In genomic region chr17:33292184-33292980, GRCh38 we compare ENCODE assay signal across 8 cellular contexts. TPM values are rescaled to one million over a fixed set of nuclear protein-coding genes. Genes with fewer than 3 reads are reported as not detected.
DNase-seq lines count a peak whose midpoint lies in the region; ATAC-seq and TF ChIP-seq lines count a peak whose summit lies in the region.

No MANE protein-coding gene starts in this region.

- peak overlapping the region; percentile 100 for H3K4me2 ChIP-seq in neuronal stem cell (ENCODE audit: insufficient read depth, low read length, poor library complexity, severe bottlenecking)

- peak overlapping the region in 1 of 2 donors; percentile 85 for H3K4me3 ChIP-seq in neuronal stem cell (ENCODE audit: low read length in 2 of 2)

- no peak overlapping the region for H2BK15ac ChIP-seq in neuronal stem cell (ENCODE audit: low read length)

- peaks cover 4% of the 10 kb centered on the region for H3K4me1 Mint-ChIP-seq in endothelial cell (ENCODE audit: unreplicated experiment)
- H3K4me1 Mint-ChIP-seq in T-helper 2 cell treated with Interferon-gamma antibody and Interleukin-4, amounts not matched to agents 5 μg/mL and 100 μg/mL, for 36 hours (ENCODE audit: low read depth) = peaks cover 2% of the 10 kb centered on the region

- peaks cover 0 to 6% of the 10 kb centered on the region in 2 donors for H3K4me1 ChIP-seq in neuronal stem cell (ENCODE audit: control insufficient read depth in 2 of 2, insufficient read depth in 1 of 2, low read depth in 1 of 2, low read length in 2 of 2)

- no peak overlapping the region for H2AK5ac ChIP-seq in neuronal stem cell (ENCODE audit: low read depth, low read length)

- H2BK120ac ChIP-seq in neuronal stem cell (ENCODE audit: low read depth, low read length) = no peak overlapping the region

- peak; percentile 38 for TF ChIP-seq CTCF in endothelial cell (IDR thresholded peaks at IDR 0.05; ENCODE audit: unreplicated experiment)

- H3K14ac ChIP-seq in neuronal stem cell (ENCODE audit: low read length) = no peak overlapping the region

- DNase-seq in DMS79 treated with DMSO at 0.1 percent for 48 hours (lab: John Stamatoyannopoulos, UW) = peak; percentile 59
- peak; percentile 32 for DNase-seq in NCI-H1092 treated with DMSO at 0.1 percent for 48 hours (lab: John Stamatoyannopoulos, UW)
- DNase-seq in endothelial cell (ENCODE audit: low spot score) = peak; percentile 57
- DNase-seq in neuronal stem cell (ENCODE audit: low spot score) = peak; percentile 59
- DNase-seq in T-helper 2 cell treated with Interferon-gamma antibody and Interleukin-4, amounts not matched to agents 5 μg/mL and 100 μg/mL, for 36 hours (ENCODE audit: low spot score) = no peak

- peaks cover 3% of the 10 kb centered on the region for H3K36me3 Mint-ChIP-seq in endothelial cell (ENCODE audit: low read depth, unreplicated experiment)
- no peaks in the 10 kb centered on the region for H3K36me3 Mint-ChIP-seq in T-helper 2 cell treated with Interferon-gamma antibody and Interleukin-4, amounts not matched to agents 5 μg/mL and 100 μg/mL, for 36 hours (ENCODE audit: low read depth)

- WGBS in neuronal stem cell (ENCODE audit: extremely low coverage in 2 of 2, insufficient read length in 2 of 2, insufficient replicate concordance in 1 of 2), 2 donors = no CpG with 5 or more reads among the region's 72 CpGs

- no peak overlapping the region for H2BK12ac ChIP-seq in neuronal stem cell (ENCODE audit: low read length)

- no peak overlapping the region for H3K27ac ChIP-seq in neuronal stem cell (replicated peaks; ENCODE audit: low read length)

- H3K23ac ChIP-seq in neuronal stem cell (ENCODE audit: low read depth, low read length, poor library complexity) = no peak overlapping the region

- H3K27ac Mint-ChIP-seq in endothelial cell (ENCODE audit: unreplicated experiment) = no peak overlapping the region
- H3K27ac Mint-ChIP-seq in T-helper 2 cell treated with Interferon-gamma antibody and Interleukin-4, amounts not matched to agents 5 μg/mL and 100 μg/mL, for 36 hours = no peak overlapping the region

- peaks cover 0 to 1% of the 10 kb centered on the region in 2 donors for H3K36me3 ChIP-seq in neuronal stem cell (replicated peaks in 1 of 2; ENCODE audit: control insufficient read depth in 2 of 2, insufficient read depth in 2 of 2, low read length in 2 of 2)

- no peak overlapping the region for H4K91ac ChIP-seq in neuronal stem cell (ENCODE audit: low read depth, low read length, poor library complexity)

- H2AFZ ChIP-seq in neuronal stem cell (ENCODE audit: low read length) = peak overlapping the region; percentile 35

- H3K27me3 ChIP-seq in neuronal stem cell (ENCODE audit: control insufficient read depth in 3 of 3, insufficient read depth in 3 of 3, low read depth in 1 of 3, low read length in 3 of 3) = peaks cover 0 to 58% (median 28%) of the 10 kb centered on the region in 3 experiments

- H3K4me3 Mint-ChIP-seq in endothelial cell (ENCODE audit: unreplicated experiment) = no peak overlapping the region
- no peak overlapping the region for H3K4me3 Mint-ChIP-seq in T-helper 2 cell treated with Interferon-gamma antibody and Interleukin-4, amounts not matched to agents 5 μg/mL and 100 μg/mL, for 36 hours

- H3K79me1 ChIP-seq in neuronal stem cell (ENCODE audit: low read depth, low read length) = no peaks in the 10 kb centered on the region

- peaks cover 22% of the 10 kb centered on the region for H3K27me3 Mint-ChIP-seq in endothelial cell (ENCODE audit: unreplicated experiment)
- H3K27me3 Mint-ChIP-seq in T-helper 2 cell treated with Interferon-gamma antibody and Interleukin-4, amounts not matched to agents 5 μg/mL and 100 μg/mL, for 36 hours (ENCODE audit: low read depth) = peaks cover 57% of the 10 kb centered on the region

- H4K8ac ChIP-seq in neuronal stem cell (ENCODE audit: low read depth, low read length) = no peak overlapping the region

- ATAC-seq in HG03457 (IDR thresholded peaks at IDR 0.05; ENCODE audit: unreplicated experiment) (no peak), HG02973 (IDR thresholded peaks at IDR 0.05; ENCODE audit: unreplicated experiment) (no peak), HG02763 (IDR thresholded peaks at IDR 0.05; ENCODE audit: unreplicated experiment) (no peak)

- H3K18ac ChIP-seq in neuronal stem cell (ENCODE audit: low read length) = peak overlapping the region; percentile 74

- H3K9me3 Mint-ChIP-seq in endothelial cell (ENCODE audit: unreplicated experiment) = no peaks in the 10 kb centered on the region
- H3K9me3 Mint-ChIP-seq in T-helper 2 cell treated with Interferon-gamma antibody and Interleukin-4, amounts not matched to agents 5 μg/mL and 100 μg/mL, for 36 hours = no peaks in the 10 kb centered on the region

- H3K9me3 ChIP-seq in neuronal stem cell (replicated peaks in 1 of 2; ENCODE audit: control insufficient read depth in 2 of 2, insufficient read depth in 1 of 2, low read depth in 1 of 2, low read length in 2 of 2) = peaks cover 0 to 2% of the 10 kb centered on the region in 2 donors

- no peak overlapping the region for H2BK5ac ChIP-seq in neuronal stem cell (ENCODE audit: low read length)

- H3K9ac ChIP-seq in neuronal stem cell (ENCODE audit: low read depth, low read length, poor library complexity) = peak overlapping the region; percentile 53

- no peak overlapping the region for H3K4ac ChIP-seq in neuronal stem cell (ENCODE audit: low read length)

RNA-seq across cellular contexts. Expression of gene ASIC2, which starts 0.7 kb away (rescaled TPM):
- not detected for total RNA-seq in endothelial cell (ENCODE audit: unreplicated experiment)
- 0.71 TPM for polyA plus RNA-seq in neuronal stem cell (2013, experiment 1 of 2)
- polyA plus RNA-seq in neuronal stem cell (2013, experiment 2 of 2) = 0.84 TPM
